19 cellular contexts compared by ENCODE assay signal in the genomic region with DNA sequence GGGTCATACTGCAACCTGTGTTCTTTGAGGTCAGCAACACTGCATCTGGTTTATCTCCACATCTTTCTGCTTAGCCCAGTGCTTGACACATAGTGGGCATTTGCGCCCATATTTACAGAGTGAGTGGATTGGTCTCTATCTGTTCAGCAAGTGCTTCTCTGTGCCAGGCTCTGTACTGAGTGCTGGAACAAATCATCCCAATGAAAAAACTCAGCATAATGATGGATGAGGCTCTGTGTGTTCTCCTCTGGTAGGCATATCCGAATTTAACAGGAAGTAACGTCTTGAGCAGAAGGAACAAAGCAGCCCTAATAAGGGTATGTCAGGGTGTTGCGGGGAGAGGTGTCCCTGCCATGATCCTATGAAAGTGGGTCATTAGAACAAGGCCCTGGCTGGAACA. TPM values are rescaled to one million over a fixed set of nuclear protein-coding genes. Genes with fewer than 3 reads are reported as not detected.
A peak's percentile ranks its signal among the peaks of the same experiment; 100 is the strongest.
DNase-seq lines count a peak whose midpoint lies in the region; ATAC-seq and TF ChIP-seq lines count a peak whose summit lies in the region.
"Had no signal": no experiment of that assay in that cellular context is flagged by ENCODE, and none has a peak within 500 bp of the region (broad histone marks: within the 10 kb centered on the region; RNA-seq: fewer than 3 reads in every experiment).

No MANE protein-coding gene starts in this region.

- 60% methylated on average over 2 of the region's 4 CpGs; no CpG with 5 or more reads in 1 of the 2 experiments for WGBS in IMR-90 (ENCODE audit: extremely low coverage in 2 of 2, insufficient read length in 1 of 2), 2 experiments
- 81 to 87% methylated on average over 4 of the region's 4 CpGs for WGBS in heart right ventricle, 2 donors

- no peak for DNase-seq in IMR-90
- DNase-seq in MCF 10A (ENCODE audit: unreplicated experiment), result no peak
- DNase-seq in iris pigment epithelial cell (ENCODE audit: low read depth), result peak; percentile 11
- DNase-seq in activated T-cell treated with anti-CD3 and anti-CD28 coated beads, Interleukin-2, amount 50 U/mL, for 48 hours, result no peak
- no peak for DNase-seq in NCI-H2227 (lab: John Stamatoyannopoulos, UW; ENCODE audit: unreplicated experiment)
- no peak for DNase-seq in HuH-7 (ENCODE audit: low spot score)
- DNase-seq in heart right ventricle, result no peak
- DNase-seq: activated CD8-positive, alpha-beta memory T cell treated with anti-CD3 and anti-CD28 coated beads for 24 hours; endodermal cell; H9; KBM-7; NCI-H2029; NCI-H510A treated with DMSO at 0.1 percent for 48 hours; SIG-M5; small intestine; stimulated activated CD4-positive, alpha-beta T cell treated with anti-CD3 and anti-CD28 coated beads, Interleukin-4, amount 100 ng/mL, for 4 hours; substantia nigra had no signal

- H3K9me3 ChIP-seq in IMR-90 (ENCODE audit: control insufficient read depth, insufficient read depth, low read length), result no peaks in the 10 kb centered on the region
- H3K9me3 ChIP-seq in skeletal muscle satellite cell (replicated peaks; ENCODE audit: low read length), result no peaks in the 10 kb centered on the region
- H3K9me3 ChIP-seq in heart right ventricle, result no peaks in the 10 kb centered on the region

- H3K27me3 Mint-ChIP-seq in MCF 10A (ENCODE audit: insufficient read depth, unreplicated experiment), result no peaks in the 10 kb centered on the region
- H3K27me3 Mint-ChIP-seq: central memory CD8-positive, alpha-beta T cell had no signal

- peaks cover 26% of the 10 kb centered on the region for H3K4me1 Mint-ChIP-seq in MCF 10A (ENCODE audit: insufficient read depth, unreplicated experiment)

- H4K5ac ChIP-seq in IMR-90 (ENCODE audit: low read depth, low read length), result peak overlapping the region; percentile 82

- H4K8ac ChIP-seq in IMR-90 (ENCODE audit: low read depth in 2 of 2, low read length in 2 of 2), result peak overlapping the region; percentile 59 to 92

- H3K9ac ChIP-seq in IMR-90 (ENCODE audit: low read depth, low read length) (peak overlapping the region; percentile 4; the same call in 1 of the 2 replicates), skeletal muscle satellite cell (ENCODE audit: low read depth, low read length) (no peak overlapping the region)

- peaks cover 21% of the 10 kb centered on the region for H3K4me1 ChIP-seq in IMR-90 (ENCODE audit: control insufficient read depth, insufficient read depth, low read length)
- H3K4me1 ChIP-seq in skeletal muscle satellite cell (ENCODE audit: control insufficient read depth, insufficient read depth, low read length), result peaks cover 22% of the 10 kb centered on the region
- H3K4me1 ChIP-seq in heart right ventricle, result peaks cover 0 to 7% (median 0%) of the 10 kb centered on the region in 9 donors

- peaks cover 0 to 12% of the 10 kb centered on the region in 2 experiments; a peak in 1 of 4 replicates for H3K79me1 ChIP-seq in IMR-90 (ENCODE audit: low read depth in 1 of 2, low read length in 2 of 2)

- peak overlapping the region; percentile 81 for H2AK5ac ChIP-seq in IMR-90 (ENCODE audit: low read depth, low read length)

- peak overlapping the region; percentile 69 for H2BK5ac ChIP-seq in IMR-90 (ENCODE audit: low read depth, low read length, poor library complexity, severe bottlenecking)

- peak overlapping the region; percentile 89 for H4K91ac ChIP-seq in IMR-90 (ENCODE audit: insufficient read depth, low read depth, low read length)

- H3K4me3 ChIP-seq in IMR-90 (ENCODE audit: insufficient read depth, low read depth, low read length) (no peak overlapping the region), skeletal muscle satellite cell (ENCODE audit: low read length) (peak overlapping the region; percentile 15), heart right ventricle (no peak overlapping the region)

- POLR2A ChIA-PET in IMR-90 (lab: Charles Lee; ENCODE audit: unreplicated experiment), result interaction anchor here (0.5 kb wide), 1 partner anchor 999 kb away, joined by 5 read pairs; no protein-coding TSS in a partner anchor
- POLR2A ChIA-PET in MCF 10A (lab: Yijun Ruan, JAX), result interaction anchor here (1.2 kb wide), 1 partner anchor 112 kb away, joined by 3 read pairs; no protein-coding TSS in a partner anchor

- H2AK9ac ChIP-seq in IMR-90 (replicated peaks; ENCODE audit: low read depth, low read length, poor library complexity), result peak overlapping the region; percentile 86

- ATAC-seq in IMR-90 (ENCODE audit: low read depth) (peak; percentile 32), heart right ventricle (no peak)

- H2AFZ ChIP-seq in IMR-90 (replicated peaks; ENCODE audit: low read length, poor library complexity), result peak overlapping the region; percentile 82

- peak overlapping the region; percentile 51 for H3K14ac ChIP-seq in IMR-90 (replicated peaks; ENCODE audit: low read depth, low read length)

- no peaks in the 10 kb centered on the region for H3K9me3 Mint-ChIP-seq in MCF 10A (ENCODE audit: unreplicated experiment)
- H3K9me3 Mint-ChIP-seq: central memory CD8-positive, alpha-beta T cell; endodermal cell; H9 had no signal

- H2BK15ac ChIP-seq in IMR-90 (ENCODE audit: low read depth, low read length), result peak overlapping the region; percentile 89

- no peaks in the 10 kb centered on the region for H3K36me3 Mint-ChIP-seq in MCF 10A (ENCODE audit: insufficient read depth, unreplicated experiment)

- in situ Hi-C loops in IMR-90 (cut with MboI; ENCODE audit: low sequenced_read_pairs), result no loop called here

- TF ChIP-seq RAD21 in IMR-90 (IDR thresholded peaks at IDR 0.05; ENCODE audit: low read length), result no peak

- peak overlapping the region; percentile 69 for H3K23ac ChIP-seq in IMR-90 (ENCODE audit: low read depth, low read length)

- no peaks in the 10 kb centered on the region for H4K20me1 ChIP-seq in IMR-90 (ENCODE audit: insufficient read depth, low read length)

- H3K27me3 ChIP-seq in IMR-90 (ENCODE audit: control insufficient read depth, insufficient read depth, low read length) (no peaks in the 10 kb centered on the region), skeletal muscle satellite cell (ENCODE audit: control insufficient read depth, insufficient read depth, low read length) (no peaks in the 10 kb centered on the region), heart right ventricle (no peaks in the 10 kb centered on the region)

- H3K4me2 ChIP-seq in IMR-90 (ENCODE audit: low read depth, low read length), result peak overlapping the region; percentile 16
- peak overlapping the region; percentile 65 for H3K4me2 ChIP-seq in skeletal muscle satellite cell (ENCODE audit: low read length)

- dilution Hi-C loops in IMR-90 (cut with HindIII; ENCODE audit: low sequenced_read_pairs, unreplicated experiment), result no loop called here

- no peak overlapping the region for H3K4me3 Mint-ChIP-seq in MCF 10A (ENCODE audit: unreplicated experiment)
- H3K4me3 Mint-ChIP-seq: central memory CD8-positive, alpha-beta T cell; endodermal cell; H9 had no signal

- TF ChIP-seq POLR2A in IMR-90 (IDR thresholded peaks at IDR 0.05; ENCODE audit: low read depth, low read length), result no peak

- H3K27ac ChIP-seq in IMR-90 (ENCODE audit: insufficient read depth, low read length), result peak overlapping the region; percentile 66
- no peak overlapping the region for H3K27ac ChIP-seq in heart right ventricle

- intact Hi-C loops in IMR-90 (cut with micrococcal nuclease), result loop anchor here (5.0 kb wide), 1 partner anchor 121 kb away; no protein-coding TSS in a partner anchor
- intact Hi-C loops in MCF 10A (cut with micrococcal nuclease), result no loop called here
- intact Hi-C loops in heart right ventricle (cut with DNase I), result no loop called here

- H3K9me1 ChIP-seq in IMR-90 (ENCODE audit: insufficient read depth, low read length), result peaks cover 18% of the 10 kb centered on the region

- TF ChIP-seq CTCF in IMR-90 (conservative IDR thresholded peaks at IDR 0.05; ENCODE audit: low read depth, low read length) (no peak), MCF 10A (IDR thresholded peaks at IDR 0.05; ENCODE audit: unreplicated experiment) (no peak), heart right ventricle (IDR thresholded peaks at IDR 0.05) (no peak)

- H3K36me3 ChIP-seq in IMR-90 (ENCODE audit: control insufficient read depth, insufficient read depth, low read length) (no peaks in the 10 kb centered on the region), skeletal muscle satellite cell (ENCODE audit: insufficient read depth, low read length) (no peaks in the 10 kb centered on the region), heart right ventricle (no peaks in the 10 kb centered on the region)

- CTCF ChIA-PET in IMR-90 (lab: Yijun Ruan, JAX) (no interaction called here), MCF 10A (lab: Yijun Ruan, JAX) (no interaction called here)

- peak overlapping the region; percentile 59 for H3K27ac Mint-ChIP-seq in MCF 10A (ENCODE audit: low read depth, unreplicated experiment)
- H3K27ac Mint-ChIP-seq: endodermal cell had no signal

- peak overlapping the region; percentile 81 for H3K4ac ChIP-seq in IMR-90 (ENCODE audit: low read depth, low read length)

- BruUV-seq in IMR-90 (replicated peaks; lab: Mats Ljungman, UMichigan) (no TSS peak), MCF 10A (replicated peaks; lab: Mats Ljungman, UMichigan) (no TSS peak)

- H3K56ac ChIP-seq in IMR-90 (ENCODE audit: extremely low read depth, insufficient read depth, low read length), result 0 out of 2 replicates have a peak overlapping the region, but pooled peaks have one; percentile 22

- peak overlapping the region; percentile 88 for H2BK20ac ChIP-seq in IMR-90 (ENCODE audit: low read depth, low read length)

- peak overlapping the region; percentile 55 for H3K18ac ChIP-seq in IMR-90 (ENCODE audit: low read depth, low read length)

- peak overlapping the region; percentile 90 for H2BK120ac ChIP-seq in IMR-90 (ENCODE audit: low read depth, low read length)

TF ChIP-seq in IMR-90, 13 proteins besides CTCF, POLR2A, EP300 and RAD21:
- TF ChIP-seq CEBPB (IDR thresholded peaks at IDR 0.05; ENCODE audit: low read depth, low read length) (no peak), USF2 (IDR thresholded peaks at IDR 0.05; ENCODE audit: low read depth, low read length) (no peak), MXI1 (IDR thresholded peaks at IDR 0.05; ENCODE audit: borderline replicate concordance, low read depth, low read length) (no peak)

RNA-seq across cellular contexts. Expression of gene MCM5, which starts 46.0 kb away (rescaled TPM):
- 53.6 and 58.6 TPM in 2 replicates for total RNA-seq in IMR-90 (2012; rRNA removed)
- polyA plus RNA-seq in IMR-90 (2012; rRNA removed), result 43.0 and 44.3 TPM in 2 replicates
- 24.6 and 31.4 TPM in 2 replicates for polyA plus RNA-seq in IMR-90 (2012; cell fraction: cytosol; rRNA removed)
- 29.3 and 58.8 TPM in 2 replicates for polyA plus RNA-seq in IMR-90 (2012; cell fraction: nucleus; rRNA removed; ENCODE audit: low replicate concordance)
- total RNA-seq in MCF 10A (2022), result 26.2 and 35.0 TPM in 2 replicates
- total RNA-seq in skeletal muscle satellite cell (2012; rRNA removed), result 43.2 and 46.9 TPM in 2 replicates
- total RNA-seq in heart right ventricle, result 10 to 100 TPM in 7 of 10 donors, 1 to 10 TPM in 3; 7.0 to 21.4 (median 11.2) TPM
- 10 to 100 TPM in 1 of 2 donors, 1 to 10 TPM in 1; 5.7 to 15.1 TPM for polyA plus RNA-seq in heart right ventricle
